Comparison of ENCODE assay signal across 8 cellular contexts in the genomic region with DNA sequence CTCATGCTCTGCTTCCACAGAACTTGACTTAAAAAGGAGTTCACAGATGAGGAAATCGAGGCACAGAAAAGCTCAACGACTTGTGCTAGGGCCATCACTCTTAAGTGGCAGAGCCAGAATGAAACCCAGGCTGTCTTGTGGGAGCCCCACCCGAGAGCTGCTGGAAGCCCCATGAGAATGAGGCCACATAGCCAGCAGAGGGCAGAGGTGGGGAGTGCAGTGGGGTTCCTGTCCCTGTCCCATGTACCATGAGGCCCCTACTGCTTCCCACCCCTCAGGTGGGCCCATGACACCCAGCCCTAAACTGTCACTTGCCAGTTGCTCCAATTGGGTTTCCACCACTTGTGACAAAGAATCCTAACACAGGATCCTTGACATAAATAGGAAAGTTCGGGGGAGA.
DNase-seq lines count a peak whose midpoint lies in the region; ATAC-seq, FAIRE-seq and TF ChIP-seq lines count a peak whose summit lies in the region.

No MANE protein-coding gene starts in this region.

- H3K36me3 ChIP-seq in neural progenitor cell, result no peaks in the 10 kb centered on the region

- no peak overlapping the region for H2AFZ ChIP-seq in neural progenitor cell (replicated peaks)

- no peaks in the 10 kb centered on the region for H3K9me3 Mint-ChIP-seq in neural progenitor cell

- H3K9ac ChIP-seq in neural progenitor cell, result no peak overlapping the region

- H3K27me3 ChIP-seq in neural progenitor cell, result no peaks in the 10 kb centered on the region

- POLR2A ChIA-PET in A549 (lab: Yijun Ruan, JAX), result no interaction called here

- H3K4me3 Mint-ChIP-seq in T-helper 17 cell (no peak overlapping the region), neural progenitor cell (no peak overlapping the region)

- no peak overlapping the region for H3K4me3 ChIP-seq in A549
- no peak overlapping the region for H3K4me3 ChIP-seq in neural progenitor cell

- no peak for TF ChIP-seq EP300 in A549 (IDR thresholded peaks at IDR 0.05)

- TF ChIP-seq POLR2A in A549 (IDR thresholded peaks at IDR 0.05; ENCODE audit: low read length), result no peak

- CTCF ChIA-PET in A549 (lab: Yijun Ruan, JAX), result interaction anchor here (1.4 kb wide), 1 partner anchor 35 kb away, joined by 4 read pairs; no protein-coding TSS in a partner anchor

- H3K9me3 ChIP-seq in A549 (no peaks in the 10 kb centered on the region), T-helper 17 cell (ENCODE audit: control insufficient read depth, low read length, poor library complexity, severe bottlenecking) (no peaks in the 10 kb centered on the region), neural progenitor cell (ENCODE audit: low read depth) (no peaks in the 10 kb centered on the region)

- H3K4me1 Mint-ChIP-seq in T-helper 17 cell, result peaks cover 9% of the 10 kb centered on the region
- H3K4me1 Mint-ChIP-seq in neural progenitor cell, result no peaks in the 10 kb centered on the region

- H3K36me3 Mint-ChIP-seq in T-helper 17 cell (ENCODE audit: low read depth), result peaks cover 4% of the 10 kb centered on the region
- no peaks in the 10 kb centered on the region for H3K36me3 Mint-ChIP-seq in neural progenitor cell

- H3K27me3 Mint-ChIP-seq in T-helper 17 cell (peaks cover 19% of the 10 kb centered on the region), neural progenitor cell (ENCODE audit: insufficient read depth, low read depth) (peaks cover 2% of the 10 kb centered on the region)

- H3K27ac ChIP-seq in A549, result peak overlapping the region in 1 of 2 experiments; percentile 21; a peak in 1 of 6 replicates
- no peak overlapping the region for H3K27ac ChIP-seq in neural progenitor cell

- FAIRE-seq in A549 (lab: Jason Lieb, UNC), result no peak
- no peak for FAIRE-seq in GM19239 (lab: Jason Lieb, UNC)

- H3F3A ChIP-seq in neural progenitor cell (ENCODE audit: low read depth), result no peaks in the 10 kb centered on the region

- no peak overlapping the region for H3K27ac Mint-ChIP-seq in T-helper 17 cell
- no peak overlapping the region for H3K27ac Mint-ChIP-seq in neural progenitor cell

- TF ChIP-seq CTCF in A549 (IDR thresholded peaks at IDR 0.05), result no peak
- TF ChIP-seq CTCF in neural progenitor cell (IDR thresholded peaks at IDR 0.05), result peak; percentile 52

- no peaks in the 10 kb centered on the region for H3K4me1 ChIP-seq in A549
- no peaks in the 10 kb centered on the region for H3K4me1 ChIP-seq in neural progenitor cell

- H3K4me2 ChIP-seq in A549 (no peak overlapping the region), neural progenitor cell (no peak overlapping the region)

- ATAC-seq in A549 (peak in 1 of 2 experiments; percentile 79; a peak in 4 of 6 replicates), T-helper 17 cell (peak; percentile 72)

- H4K20me1 ChIP-seq in neural progenitor cell (ENCODE audit: low read depth), result no peaks in the 10 kb centered on the region

- TF ChIP-seq RAD21 in A549 (conservative IDR thresholded peaks at IDR 0.05 in 1 of 2, IDR thresholded peaks at IDR 0.05 in 1 of 2), result peak; percentile 20 to 35; a peak in 1 of 5 replicates

- H3K79me2 ChIP-seq in neural progenitor cell (ENCODE audit: low read depth), result no peaks in the 10 kb centered on the region

- DNase-seq in A549 (ENCODE audit: low read depth in 1 of 2, low spot score in 1 of 2), result peak in 1 of 2 experiments; percentile 31
- peak; percentile 2 for DNase-seq in GM19239 (ENCODE audit: insufficient read length, low spot score)
- peak in 1 of 3 donors; percentile 15 for DNase-seq in T-helper 17 cell
- DNase-seq in ecto neural progenitor cell (ENCODE audit: low spot score), result peak; percentile 53
- peak; percentile 50 for DNase-seq in neural progenitor cell (ENCODE audit: low spot score)
- no peak for DNase-seq in mesenteric fat pad (ENCODE audit: low spot score)
- no peak for DNase-seq in cerebellum (ENCODE audit: low spot score)
- DNase-seq in NCI-H2029 treated with DMSO at 0.1 percent for 48 hours (lab: John Stamatoyannopoulos, UW), result no peak

- WGBS in A549 (ENCODE audit: missing lambda C conversion rate), result 71% methylated on average over 4 of the region's 4 CpGs

TF ChIP-seq in A549, 52 proteins besides CTCF, POLR2A, EP300 and RAD21:
- TF ChIP-seq, protein P1, sequence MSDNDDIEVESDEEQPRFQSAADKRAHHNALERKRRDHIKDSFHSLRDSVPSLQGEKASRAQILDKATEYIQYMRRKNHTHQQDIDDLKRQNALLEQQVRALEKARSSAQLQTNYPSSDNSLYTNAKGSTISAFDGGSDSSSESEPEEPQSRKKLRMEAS (IDR thresholded peaks at IDR 0.05), result no peak
- TF ChIP-seq SMC3 (IDR thresholded peaks at IDR 0.05), result no peak
- TF ChIP-seq, protein P2, sequence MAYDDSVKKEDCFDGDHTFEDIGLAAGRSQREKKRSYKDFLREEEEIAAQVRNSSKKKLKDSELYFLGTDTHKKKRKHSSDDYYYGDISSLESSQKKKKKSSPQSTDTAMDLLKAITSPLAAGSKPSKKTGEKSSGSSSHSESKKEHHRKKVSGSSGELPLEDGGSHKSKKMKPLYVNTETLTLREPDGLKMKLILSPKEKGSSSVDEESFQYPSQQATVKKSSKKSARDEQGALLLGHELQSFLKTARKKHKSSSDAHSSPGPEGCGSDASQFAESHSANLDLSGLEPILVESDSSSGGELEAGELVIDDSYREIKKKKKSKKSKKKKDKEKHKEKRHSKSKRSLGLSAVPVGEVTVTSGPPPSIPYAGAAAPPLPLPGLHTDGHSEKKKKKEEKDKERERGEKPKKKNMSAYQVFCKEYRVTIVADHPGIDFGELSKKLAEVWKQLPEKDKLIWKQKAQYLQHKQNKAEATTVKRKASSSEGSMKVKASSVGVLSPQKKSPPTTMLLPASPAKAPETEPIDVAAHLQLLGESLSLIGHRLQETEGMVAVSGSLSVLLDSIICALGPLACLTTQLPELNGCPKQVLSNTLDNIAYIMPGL (CRISPR knock-in tag; IDR thresholded peaks at IDR 0.05; ENCODE audit: borderline replicate concordance), result no peak
- TF ChIP-seq RCOR1 (IDR thresholded peaks at IDR 0.05; ENCODE audit: low read depth, low read length), result no peak
- TF ChIP-seq, protein P3, sequence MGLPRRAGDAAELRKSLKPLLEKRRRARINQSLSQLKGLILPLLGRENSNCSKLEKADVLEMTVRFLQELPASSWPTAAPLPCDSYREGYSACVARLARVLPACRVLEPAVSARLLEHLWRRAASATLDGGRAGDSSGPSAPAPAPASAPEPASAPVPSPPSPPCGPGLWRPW (IDR thresholded peaks at IDR 0.05), result no peak
- no peak for TF ChIP-seq NFE2L2 (conservative IDR thresholded peaks at IDR 0.05; ENCODE audit: low read length)
- TF ChIP-seq ESRRA (IDR thresholded peaks at IDR 0.05; ENCODE audit: borderline replicate concordance, low read length), result no peak
- no peak for TF ChIP-seq ZFP36 (IDR thresholded peaks at IDR 0.05; ENCODE audit: borderline replicate concordance, partially characterized antibody)
- TF ChIP-seq JUNB (IDR thresholded peaks at IDR 0.05), result no peak
- TF ChIP-seq KDM1A (IDR thresholded peaks at IDR 0.05; ENCODE audit: low read depth), result no peak
- no peak for TF ChIP-seq TFCP2L1 (CRISPR knock-in tag; IDR thresholded peaks at IDR 0.05)
- TF ChIP-seq NR3C1 (IDR thresholded peaks at IDR 0.05), result no peak
- TF ChIP-seq NPAS2 (CRISPR knock-in tag; IDR thresholded peaks at IDR 0.05; ENCODE audit: borderline replicate concordance), result no peak
- TF ChIP-seq FOXS1 (CRISPR knock-in tag; IDR thresholded peaks at IDR 0.05), result no peak
- no peak for TF ChIP-seq POLR2AphosphoS2 (conservative IDR thresholded peaks at IDR 0.05; ENCODE audit: low read length)
- TF ChIP-seq, protein P4, sequence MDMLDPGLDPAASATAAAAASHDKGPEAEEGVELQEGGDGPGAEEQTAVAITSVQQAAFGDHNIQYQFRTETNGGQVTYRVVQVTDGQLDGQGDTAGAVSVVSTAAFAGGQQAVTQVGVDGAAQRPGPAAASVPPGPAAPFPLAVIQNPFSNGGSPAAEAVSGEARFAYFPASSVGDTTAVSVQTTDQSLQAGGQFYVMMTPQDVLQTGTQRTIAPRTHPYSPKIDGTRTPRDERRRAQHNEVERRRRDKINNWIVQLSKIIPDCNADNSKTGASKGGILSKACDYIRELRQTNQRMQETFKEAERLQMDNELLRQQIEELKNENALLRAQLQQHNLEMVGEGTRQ (IDR thresholded peaks at IDR 0.05), result no peak
- TF ChIP-seq RNF2 (IDR thresholded peaks at IDR 0.05; ENCODE audit: borderline replicate concordance, low read depth), result no peak

Comparison
In these comparisons a context has a peak if more than half of its experiments do, and no peak if none do; other contexts are left out.
1. DNase-seq: peak in GM19239 (single experiment), ecto neural progenitor cell (single experiment) and neural progenitor cell (single experiment); none in mesenteric fat pad (single experiment), cerebellum (single experiment) and NCI-H2029 treated with DMSO at 0.1 percent for 48 hours (single experiment).